In the genomic region with DNA sequence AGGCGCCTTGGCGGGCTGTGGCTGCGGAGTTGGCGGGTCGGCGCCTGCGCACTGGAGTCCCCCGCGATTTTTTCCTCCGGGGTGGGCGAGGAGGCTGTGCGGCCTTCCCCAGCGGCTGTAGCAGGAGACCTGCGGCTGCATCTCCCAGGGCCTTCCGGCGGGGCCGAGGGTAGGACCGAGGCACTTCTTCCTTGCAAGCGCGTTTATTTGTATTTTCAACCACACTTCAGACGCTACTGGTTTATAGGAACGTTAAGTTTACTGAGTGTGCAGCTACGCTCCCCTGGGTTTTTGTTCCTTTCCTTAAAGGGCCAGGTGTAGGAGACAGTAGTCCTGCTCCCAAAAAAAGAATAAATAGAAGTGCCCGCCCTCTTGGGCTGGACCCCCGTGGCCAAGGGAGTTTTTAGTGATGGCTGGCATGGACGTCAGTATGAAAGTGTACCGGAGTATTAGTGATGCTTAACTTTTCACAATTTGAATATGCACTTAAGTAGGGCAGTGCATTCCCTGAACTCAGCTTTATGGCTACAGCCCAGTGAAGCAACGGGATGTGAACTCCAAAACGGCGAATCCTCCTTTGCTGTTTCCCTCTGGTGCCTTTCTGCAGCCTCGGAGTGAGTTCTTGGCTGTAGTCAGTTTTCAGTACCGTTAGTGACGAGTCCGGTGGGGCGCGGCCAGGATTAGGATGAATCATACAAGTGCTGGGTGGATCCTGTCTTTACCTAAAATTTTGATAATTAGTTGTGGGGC, we compare ENCODE assay signal across 8 cellular contexts. TPM values are rescaled to one million over a fixed set of nuclear protein-coding genes. Genes with fewer than 3 reads are reported as not detected.
DNase-seq lines count a peak whose midpoint lies in the region; ATAC-seq lines count a peak whose summit lies in the region.

No MANE protein-coding gene starts in this region.

- no peaks in the 10 kb centered on the region for H3K9me3 ChIP-seq in BLaER1
- no peaks in the 10 kb centered on the region for H3K9me3 ChIP-seq in esophagus (ENCODE audit: control insufficient read depth in 2 of 2, insufficient read depth in 1 of 2, low read depth in 1 of 2, low read length in 1 of 2)
- H3K9me3 ChIP-seq in muscle layer of colon (ENCODE audit: low read length): no peaks in the 10 kb centered on the region

- peaks cover 10% of the 10 kb centered on the region for H3K36me3 Mint-ChIP-seq in activated T-cell treated with anti-CD3 and anti-CD28 coated beads, Interleukin-2, amount 50 U/mL, for 4 hours (ENCODE audit: insufficient read depth)

- peaks cover 51% of the 10 kb centered on the region for H3K4me1 ChIP-seq in BLaER1
- H3K4me1 ChIP-seq in esophagus (ENCODE audit: control insufficient read depth in 2 of 2, insufficient read depth in 2 of 2, low read length in 1 of 2): peaks cover 5 to 7% of the 10 kb centered on the region in 2 donors
- H3K4me1 ChIP-seq in muscle layer of colon (ENCODE audit: insufficient read depth, low read length): peaks cover 21% of the 10 kb centered on the region

- H3K27me3 ChIP-seq in BLaER1: no peaks in the 10 kb centered on the region
- no peaks in the 10 kb centered on the region for H3K27me3 ChIP-seq in esophagus (ENCODE audit: control insufficient read depth in 1 of 2, insufficient read depth in 2 of 2, low read length in 2 of 2)
- H3K27me3 ChIP-seq in muscle layer of colon (ENCODE audit: control insufficient read depth in 1 of 2, insufficient read depth in 2 of 2, low read length in 2 of 2): no peaks in the 10 kb centered on the region

- WGBS in esophagus, 2 donors: 0% methylated on average over 36 of the region's 36 CpGs

- peaks cover 20% of the 10 kb centered on the region; the same call in 1 of the 2 replicates for H3K36me3 ChIP-seq in BLaER1
- H3K36me3 ChIP-seq in esophagus (ENCODE audit: control insufficient read depth in 2 of 2, insufficient read depth in 2 of 2, low read length in 1 of 2): no peaks in the 10 kb centered on the region
- H3K36me3 ChIP-seq in muscle layer of colon (ENCODE audit: insufficient read depth, low read length): no peaks in the 10 kb centered on the region

- H3K27ac ChIP-seq in BLaER1 (peak overlapping the region; percentile 85), esophagus (ENCODE audit: low read depth in 2 of 2, low read length in 1 of 2) (peak overlapping the region; percentile 91 to 98), muscle layer of colon (ENCODE audit: low read depth, low read length) (peak overlapping the region; percentile 92)

- H3K4me3 ChIP-seq in BLaER1: peak overlapping the region; percentile 97
- peak overlapping the region; percentile 66 to 73 for H3K4me3 ChIP-seq in esophagus (ENCODE audit: low read depth in 1 of 2, low read length in 2 of 2)
- peak overlapping the region; percentile 73 to 96 for H3K4me3 ChIP-seq in muscle layer of colon (ENCODE audit: low read depth in 1 of 2, low read length in 2 of 2)

- peak overlapping the region; percentile 99 for H3K4me3 Mint-ChIP-seq in activated T-cell treated with anti-CD3 and anti-CD28 coated beads, Interleukin-2, amount 50 U/mL, for 4 hours

- peak; percentile 88 for DNase-seq in OCI-M1 (lab: John Stamatoyannopoulos, UW)
- DNase-seq in activated T-cell treated with anti-CD3 and anti-CD28 coated beads, Interleukin-2, amount 50 U/mL, for 4 hours: peak; percentile 89
- DNase-seq in stimulated activated CD8-positive, alpha-beta memory T cell treated with anti-CD3 and anti-CD28 coated beads, Interleukin-7, amount 100 ng/mL, for 1 hour (ENCODE audit: low read depth in 2 of 2): peak; percentile 82 to 90

- ATAC-seq in GM19324 (IDR thresholded peaks at IDR 0.05; ENCODE audit: low FRiP score, unreplicated experiment) (peak; percentile 10), HG03520 (IDR thresholded peaks at IDR 0.05; ENCODE audit: unreplicated experiment) (peak; percentile 23)
- ATAC-seq in activated T-cell treated with anti-CD3 and anti-CD28 coated beads, Interleukin-2, amount 50 U/mL, for 4 hours: peak; percentile 28 to 39

- H4K20me1 ChIP-seq in BLaER1: peaks cover 42% of the 10 kb centered on the region

- H3K9ac ChIP-seq in BLaER1: peak overlapping the region; percentile 83
- H3K9ac ChIP-seq in muscle layer of colon (ENCODE audit: low read length): peak overlapping the region; percentile 90

- H3K4me2 ChIP-seq in BLaER1: peak overlapping the region; percentile 83

- no peaks in the 10 kb centered on the region for H3K27me3 Mint-ChIP-seq in activated T-cell treated with anti-CD3 and anti-CD28 coated beads, Interleukin-2, amount 50 U/mL, for 4 hours (ENCODE audit: low read depth)

- peaks cover 43% of the 10 kb centered on the region for H3K4me1 Mint-ChIP-seq in activated T-cell treated with anti-CD3 and anti-CD28 coated beads, Interleukin-2, amount 50 U/mL, for 4 hours (ENCODE audit: low read depth)

- no peaks in the 10 kb centered on the region for H3K9me3 Mint-ChIP-seq in activated T-cell treated with anti-CD3 and anti-CD28 coated beads, Interleukin-2, amount 50 U/mL, for 4 hours

RNA-seq across cellular contexts. Expression of gene FBXO5, which starts 1.0 kb away (rescaled TPM):
- 10 to 100 TPM in 2 of 3 donors, 1 to 10 TPM in 1; 9.7 to 10.6 (median 10.0) TPM for total RNA-seq in activated T-cell treated with anti-CD3 and anti-CD28 coated beads, Interleukin-2, amount 50 U/mL, for 4 hours
- polyA plus RNA-seq in esophagus: 1 to 10 TPM; 1.2 to 4.8 TPM

RNA-seq across cellular contexts. Expression of gene MTRF1L, which starts 18.7 kb away (rescaled TPM):
- 10 to 100 TPM; 20.3 to 23.7 (median 21.6) TPM for total RNA-seq in activated T-cell treated with anti-CD3 and anti-CD28 coated beads, Interleukin-2, amount 50 U/mL, for 4 hours
- 1 to 10 TPM; 6.4 to 7.8 TPM for polyA plus RNA-seq in esophagus

Comparison
In these comparisons a context has a peak if more than half of its experiments do, and no peak if none do; other contexts are left out.
1. Peak in every context shown above with its lines: DNase-seq, ATAC-seq, H3K4me3 ChIP-seq and H3K27ac ChIP-seq.